In genomic region chr16:66222756-66223155, GRCh38 we compare ENCODE assay signal across 1 cellular context.
TF ChIP-seq lines count a peak whose summit lies in the region.

No MANE protein-coding gene starts in this region.

TF ChIP-seq in IMR-90, 13 proteins besides CTCF, POLR2A, EP300 and RAD21:
- TF ChIP-seq SMC3 (IDR thresholded peaks at IDR 0.05; ENCODE audit: low read depth, low read length) (no peak), RFX5 (IDR thresholded peaks at IDR 0.05; ENCODE audit: low read depth, low read length) (no peak), RCOR1 (IDR thresholded peaks at IDR 0.05; ENCODE audit: insufficient replicate concordance, low read length) (no peak), NFE2L2 (IDR thresholded peaks at IDR 0.05; ENCODE audit: low read depth, low read length) (no peak), MAFK (IDR thresholded peaks at IDR 0.05; ENCODE audit: low read depth, low read length) (no peak), USF2 (IDR thresholded peaks at IDR 0.05; ENCODE audit: low read depth, low read length) (no peak), FOS (IDR thresholded peaks at IDR 0.05; ENCODE audit: low read depth, low read length) (no peak)
